ENCODE assay signal across 10 cellular contexts in genomic region chr2:33291278-33292013, GRCh38.
DNase-seq lines count a peak whose midpoint lies in the region; ATAC-seq and TF ChIP-seq lines count a peak whose summit lies in the region.
"Had no signal": no experiment of that assay in that cellular context is flagged by ENCODE, and none has a peak within 500 bp of the region (broad histone marks: within the 10 kb centered on the region; RNA-seq: fewer than 3 reads in every experiment).

No MANE protein-coding gene starts in this region.

- H3K4ac ChIP-seq in neuronal stem cell (ENCODE audit: low read length), result no peak overlapping the region

- H3K36me3 ChIP-seq in esophagus muscularis mucosa, result peaks cover 0 to 16% (median 3%) of the 10 kb centered on the region in 4 donors
- peaks cover 0 to 8% of the 10 kb centered on the region in 2 donors for H3K36me3 ChIP-seq in neuronal stem cell (replicated peaks in 1 of 2; ENCODE audit: control insufficient read depth in 2 of 2, insufficient read depth in 2 of 2, low read length in 2 of 2)

- no peak overlapping the region for H2AFZ ChIP-seq in neuronal stem cell (ENCODE audit: low read length)

- peak overlapping the region; percentile 85 for H4K8ac ChIP-seq in neuronal stem cell (ENCODE audit: low read depth, low read length)

- H3K4me3 Mint-ChIP-seq in Calu3 (ENCODE audit: low read depth, unreplicated experiment), result peak overlapping the region; percentile 20
- H3K4me3 Mint-ChIP-seq: central memory CD8-positive, alpha-beta T cell had no signal

- 20% methylated on average over 7 of the region's 7 CpGs for WGBS in esophagus muscularis mucosa
- no CpG with 5 or more reads among the region's 7 CpGs for WGBS in neuronal stem cell (ENCODE audit: extremely low coverage in 2 of 2, insufficient read length in 2 of 2, insufficient replicate concordance in 1 of 2), 2 donors

- H3K27me3 ChIP-seq in esophagus muscularis mucosa (no peaks in the 10 kb centered on the region), neuronal stem cell (ENCODE audit: control insufficient read depth in 3 of 3, insufficient read depth in 3 of 3, low read depth in 1 of 3, low read length in 3 of 3) (no peaks in the 10 kb centered on the region)

- H3K79me1 ChIP-seq in neuronal stem cell (ENCODE audit: low read depth, low read length), result no peaks in the 10 kb centered on the region

- H2AK5ac ChIP-seq in neuronal stem cell (ENCODE audit: low read depth, low read length), result no peak overlapping the region

- H3K36me3 Mint-ChIP-seq in Calu3 (ENCODE audit: insufficient read depth, unreplicated experiment), result no peaks in the 10 kb centered on the region

- H3K18ac ChIP-seq in neuronal stem cell (ENCODE audit: low read length), result no peak overlapping the region

- peaks cover 33 to 86% (median 75%) of the 10 kb centered on the region in 4 donors for H3K4me1 ChIP-seq in esophagus muscularis mucosa
- no peaks in the 10 kb centered on the region for H3K4me1 ChIP-seq in neuronal stem cell (ENCODE audit: control insufficient read depth in 2 of 2, insufficient read depth in 1 of 2, low read depth in 1 of 2, low read length in 2 of 2)

- peak overlapping the region in 3 of 4 donors; percentile 19 to 40 (median 39) for H3K4me3 ChIP-seq in esophagus muscularis mucosa
- H3K4me3 ChIP-seq in neuronal stem cell (ENCODE audit: low read length in 2 of 2), result no peak overlapping the region

- TF ChIP-seq EP300 in esophagus muscularis mucosa (IDR thresholded peaks at IDR 0.05), result no peak

- no peaks in the 10 kb centered on the region for H3K9me3 Mint-ChIP-seq in Calu3 (ENCODE audit: low read depth, unreplicated experiment)
- H3K9me3 Mint-ChIP-seq: central memory CD8-positive, alpha-beta T cell had no signal

- intact Hi-C loops in Calu3 (cut with micrococcal nuclease; ENCODE audit: unreplicated experiment), result no loop called here
- intact Hi-C loops in esophagus muscularis mucosa (cut with DNase I), result no loop called here

- H3K27me3 Mint-ChIP-seq in Calu3 (ENCODE audit: unreplicated experiment), result no peaks in the 10 kb centered on the region

- TF ChIP-seq POLR2A in esophagus muscularis mucosa (IDR thresholded peaks at IDR 0.05; ENCODE audit: low read depth), result no peak

- no TSS peak for BruUV-seq in Calu3 (replicated peaks; lab: Mats Ljungman, UMichigan)

- no peak overlapping the region for H3K9ac ChIP-seq in neuronal stem cell (ENCODE audit: low read depth, low read length, poor library complexity)

- H2BK5ac ChIP-seq in neuronal stem cell (ENCODE audit: low read length), result no peak overlapping the region

- H3K4me2 ChIP-seq in neuronal stem cell (ENCODE audit: insufficient read depth, low read length, poor library complexity, severe bottlenecking), result no peak overlapping the region

- ATAC-seq in esophagus mucosa, result no peak

- DNase-seq in Calu3 (no peak), NCI-H446 (lab: John Stamatoyannopoulos, UW) (peak; percentile 51 to 78), esophagus muscularis mucosa (ENCODE audit: extremely low spot score) (peak; percentile 86), neuronal stem cell (ENCODE audit: low spot score) (no peak), SKM-1 treated with dmso at 0.1 percent for 144 hours (lab: John Stamatoyannopoulos, UW; ENCODE audit: unreplicated experiment) (no peak), ACHN (no peak)
- DNase-seq in activated effector memory CD4-positive, alpha-beta T cell treated with Interleukin-2 at 50 U/mL for 16 hours, result no peak
- DNase-seq: NCI-H1048 had no signal

- no peaks in the 10 kb centered on the region for H3K9me3 ChIP-seq in esophagus muscularis mucosa
- H3K9me3 ChIP-seq in neuronal stem cell (replicated peaks in 1 of 2; ENCODE audit: control insufficient read depth in 2 of 2, insufficient read depth in 1 of 2, low read depth in 1 of 2, low read length in 2 of 2), result no peaks in the 10 kb centered on the region

- no peak overlapping the region for H2BK12ac ChIP-seq in neuronal stem cell (ENCODE audit: low read length)

- in situ Hi-C loops in ACHN (cut with HindIII; ENCODE audit: low pct_ligation_motif_present, low pct_unique_long_range_greater_than_20kb, low sequenced_read_pairs), result no loop called here

- H3K27ac ChIP-seq in esophagus muscularis mucosa (replicated peaks in 1 of 4) (peak overlapping the region; percentile 77 to 90 (median 77)), neuronal stem cell (replicated peaks; ENCODE audit: low read length) (no peak overlapping the region)

- H2BK15ac ChIP-seq in neuronal stem cell (ENCODE audit: low read length), result no peak overlapping the region

- no peak overlapping the region for H3K23ac ChIP-seq in neuronal stem cell (ENCODE audit: low read depth, low read length, poor library complexity)

- no peak overlapping the region for H4K91ac ChIP-seq in neuronal stem cell (ENCODE audit: low read depth, low read length, poor library complexity)

- H3K27ac Mint-ChIP-seq in Calu3 (ENCODE audit: unreplicated experiment), result no peak overlapping the region

- TF ChIP-seq CTCF in Calu3 (IDR thresholded peaks at IDR 0.05; ENCODE audit: unreplicated experiment), result no peak
- no peak for TF ChIP-seq CTCF in esophagus muscularis mucosa (IDR thresholded peaks at IDR 0.05)

- no peak overlapping the region for H3K14ac ChIP-seq in neuronal stem cell (ENCODE audit: low read length)

- CTCF ChIA-PET in Calu3 (lab: Charles Lee), result interaction anchor here (0.9 kb wide), 1 partner anchor 16 kb away, joined by 3 read pairs; no protein-coding TSS in a partner anchor

- no peak overlapping the region for H2BK120ac ChIP-seq in neuronal stem cell (ENCODE audit: low read depth, low read length)

- peaks cover 17% of the 10 kb centered on the region for H3K4me1 Mint-ChIP-seq in Calu3 (ENCODE audit: low read depth, unreplicated experiment)
- H3K4me1 Mint-ChIP-seq: central memory CD8-positive, alpha-beta T cell had no signal

Comparison
In these comparisons a context has a peak if more than half of its experiments do, and no peak if none do; other contexts are left out.
1. DNase-seq: peak in NCI-H446 (2 of 2) and esophagus muscularis mucosa (single experiment); none in Calu3 (single experiment), neuronal stem cell (single experiment), SKM-1 treated with dmso at 0.1 percent for 144 hours (single experiment), ACHN (single experiment) and activated effector memory CD4-positive, alpha-beta T cell treated with Interleukin-2 at 50 U/mL for 16 hours (single experiment).
2. H3K4me3 ChIP-seq: peak in esophagus muscularis mucosa (3 of 4); none in neuronal stem cell (0 of 2).